Comparison of ENCODE assay signal across 8 cellular contexts in genomic region chr2:188512456-188512855, GRCh38.
DNase-seq lines count a peak whose midpoint lies in the region; ATAC-seq and TF ChIP-seq lines count a peak whose summit lies in the region.

No MANE protein-coding gene starts in this region.

- TF ChIP-seq CTCF in GM12872 (IDR thresholded peaks at IDR 0.05; ENCODE audit: insufficient read depth, low read depth, low read length) (peak; percentile 28; the same call in 1 of the 3 replicates), chondrocyte (IDR thresholded peaks at IDR 0.05) (peak; percentile 94), neural cell (IDR thresholded peaks at IDR 0.05; ENCODE audit: poor library complexity, severe bottlenecking) (peak; percentile 87)

- ATAC-seq in HG02973 (IDR thresholded peaks at IDR 0.05; ENCODE audit: unreplicated experiment), result peak; percentile 83
- ATAC-seq in activated T-cell treated with anti-CD3 and anti-CD28 coated beads, Interleukin-2, amount 50 U/mL, for 4 hours, result no peak

- no peak overlapping the region for H3K4me2 ChIP-seq in neural cell (ENCODE audit: low read length)

- H3K27me3 ChIP-seq in neural cell (ENCODE audit: insufficient read depth, low read depth, low read length), result no peaks in the 10 kb centered on the region

- H3K27ac Mint-ChIP-seq in chondrocyte (ENCODE audit: unreplicated experiment), result no peak overlapping the region

- no peak overlapping the region for H2AFZ ChIP-seq in neural cell (ENCODE audit: low read depth, low read length)

- H3K4me3 Mint-ChIP-seq in chondrocyte (ENCODE audit: unreplicated experiment), result no peak overlapping the region
- H3K4me3 Mint-ChIP-seq in activated T-cell treated with anti-CD3 and anti-CD28 coated beads, Interleukin-2, amount 50 U/mL, for 4 hours, result no peak overlapping the region

- no peaks in the 10 kb centered on the region for H3K9me3 Mint-ChIP-seq in chondrocyte (ENCODE audit: low read depth)
- no peaks in the 10 kb centered on the region for H3K9me3 Mint-ChIP-seq in activated T-cell treated with anti-CD3 and anti-CD28 coated beads, Interleukin-2, amount 50 U/mL, for 4 hours

- no peaks in the 10 kb centered on the region for H4K20me1 ChIP-seq in neural cell (ENCODE audit: insufficient read depth)

- no peaks in the 10 kb centered on the region for H3K27me3 Mint-ChIP-seq in chondrocyte (ENCODE audit: low read depth)
- no peaks in the 10 kb centered on the region for H3K27me3 Mint-ChIP-seq in activated T-cell treated with anti-CD3 and anti-CD28 coated beads, Interleukin-2, amount 50 U/mL, for 4 hours (ENCODE audit: low read depth)

- H3F3A ChIP-seq in neural cell (ENCODE audit: insufficient read depth, low read length, poor library complexity, severe bottlenecking), result no peaks in the 10 kb centered on the region

- no peak overlapping the region for H3K9ac ChIP-seq in neural cell (ENCODE audit: low read length)

- no peak overlapping the region for H3K4me3 ChIP-seq in neural cell (ENCODE audit: low read length)

- no peaks in the 10 kb centered on the region for H3K9me3 ChIP-seq in neural cell (ENCODE audit: low read length)

- no peaks in the 10 kb centered on the region for H3K79me2 ChIP-seq in neural cell (replicated peaks; ENCODE audit: insufficient read depth, low read length)

- TF ChIP-seq EP300 in neural cell (conservative IDR thresholded peaks at IDR 0.05; ENCODE audit: poor library complexity, severe bottlenecking), result no peak

- no peaks in the 10 kb centered on the region for H3K9me2 ChIP-seq in neural cell (ENCODE audit: insufficient read depth, low read length)

- no peak overlapping the region for H3K27ac ChIP-seq in neural cell (ENCODE audit: low read length)

- DNase-seq in NCI-H526 (lab: John Stamatoyannopoulos, UW) (peak; percentile 25 to 69), chondrocyte (ENCODE audit: low spot score) (no peak), NK-92 (lab: John Stamatoyannopoulos, UW; ENCODE audit: unreplicated experiment) (no peak), NCI-H128 (lab: John Stamatoyannopoulos, UW; ENCODE audit: unreplicated experiment) (no peak)
- no peak for DNase-seq in activated T-cell treated with anti-CD3 and anti-CD28 coated beads, Interleukin-2, amount 50 U/mL, for 4 hours

- no peaks in the 10 kb centered on the region for H3K36me3 ChIP-seq in neural cell (ENCODE audit: insufficient read depth, low read length)

- TF ChIP-seq RAD21 in neural cell (conservative IDR thresholded peaks at IDR 0.05), result peak; percentile 93

- no peaks in the 10 kb centered on the region for H3K36me3 Mint-ChIP-seq in chondrocyte (ENCODE audit: low read depth)
- no peaks in the 10 kb centered on the region for H3K36me3 Mint-ChIP-seq in activated T-cell treated with anti-CD3 and anti-CD28 coated beads, Interleukin-2, amount 50 U/mL, for 4 hours (ENCODE audit: insufficient read depth)

- peaks cover 8% of the 10 kb centered on the region for H3K4me1 Mint-ChIP-seq in chondrocyte (ENCODE audit: low read depth)
- H3K4me1 Mint-ChIP-seq in activated T-cell treated with anti-CD3 and anti-CD28 coated beads, Interleukin-2, amount 50 U/mL, for 4 hours (ENCODE audit: low read depth), result no peaks in the 10 kb centered on the region

TF ChIP-seq in neural cell, 6 proteins besides CTCF, POLR2A, EP300 and RAD21:
- TF ChIP-seq SMC3 (conservative IDR thresholded peaks at IDR 0.05; ENCODE audit: poor library complexity), result peak; percentile 95
- no peak for TF ChIP-seq TAF1 (IDR thresholded peaks at IDR 0.05; ENCODE audit: low read depth)

Comparison
In these comparisons a context has a peak if more than half of its experiments do, and no peak if none do; other contexts are left out.
1. CTCF ChIP-seq: peak in every context shown above with its lines; median percentile 94 in chondrocyte; 87 in neural cell; 28 in GM12872.
2. DNase-seq: peak in NCI-H526 (2 of 2); none in chondrocyte (single experiment), NK-92 (single experiment), activated T-cell treated with anti-CD3 and anti-CD28 coated beads, Interleukin-2, amount 50 U/mL, for 4 hours (single experiment) and NCI-H128 (single experiment).